Comparison of ENCODE assay signal across 8 cellular contexts in genomic region chr20:58127731-58128130, GRCh38.
DNase-seq lines count a peak whose midpoint lies in the region; ATAC-seq and TF ChIP-seq lines count a peak whose summit lies in the region.

No MANE protein-coding gene starts in this region.

- TF ChIP-seq CTCF in AG09309 (IDR thresholded peaks at IDR 0.05; ENCODE audit: control insufficient read depth, insufficient read depth, low read depth, low read length, missing control alignments) (no peak), HFF-Myc (IDR thresholded peaks at IDR 0.05; ENCODE audit: low read depth, low read length, missing control alignments) (no peak)

- H3K4me3 ChIP-seq in AG09309 (ENCODE audit: control insufficient read depth, low read depth, low read length) (no peak overlapping the region), HFF-Myc (replicated peaks; ENCODE audit: low read depth, low read length) (no peak overlapping the region)

- no peak for ATAC-seq in GM21526 (IDR thresholded peaks at IDR 0.05; ENCODE audit: low FRiP score, unreplicated experiment)

- DNase-seq in AG09309 (ENCODE audit: low read depth) = peak; percentile 41
- peak; percentile 94 for DNase-seq in HFF-Myc (ENCODE audit: extremely low read depth, low read depth)
- DNase-seq in amniotic epithelial cell (ENCODE audit: low read depth) = peak; percentile 89
- peak; percentile 87 for DNase-seq in iris pigment epithelial cell (ENCODE audit: low read depth)
- DNase-seq in pons (ENCODE audit: low spot score) = no peak
- DNase-seq in C1 segment of cervical spinal cord (lab: John Stamatoyannopoulos, UW) = no peak
- DNase-seq in globus pallidus (ENCODE audit: low spot score) = no peak

Comparison
In these comparisons a context has a peak if more than half of its experiments do, and no peak if none do; other contexts are left out.
1. DNase-seq: peak in AG09309 (single experiment), HFF-Myc (single experiment), amniotic epithelial cell (single experiment) and iris pigment epithelial cell (single experiment); none in pons (single experiment), C1 segment of cervical spinal cord (0 of 14) and globus pallidus (single experiment).